9 cellular contexts compared by ENCODE assay signal in genomic region chr19:45558399-45558878, GRCh38. TPM values are rescaled to one million over a fixed set of nuclear protein-coding genes. Genes with fewer than 3 reads are reported as not detected.
DNase-seq lines count a peak whose midpoint lies in the region; ATAC-seq and TF ChIP-seq lines count a peak whose summit lies in the region.
"Had no signal": no experiment of that assay in that cellular context is flagged by ENCODE, and none has a peak within 500 bp of the region (broad histone marks: within the 10 kb centered on the region; RNA-seq: fewer than 3 reads in every experiment).

No MANE protein-coding gene starts in this region.

- peaks cover 3% of the 10 kb centered on the region for H3K4me1 Mint-ChIP-seq in neural progenitor cell

- H3K36me3 Mint-ChIP-seq in neural progenitor cell, result no peaks in the 10 kb centered on the region

- 60 to 63% methylated on average over 10 of the region's 10 CpGs for WGBS in testis, 2 donors

- peaks cover 17% of the 10 kb centered on the region for H3F3A ChIP-seq in neural progenitor cell (ENCODE audit: low read depth)

- H3K4me2 ChIP-seq in HCT116 (ENCODE audit: low read length) (no peak overlapping the region), neural progenitor cell (no peak overlapping the region)

- TF ChIP-seq POLR2A in HCT116 (IDR thresholded peaks at IDR 0.05; ENCODE audit: borderline replicate concordance, extremely low read depth, insufficient read depth, insufficient read length) (no peak), testis (IDR thresholded peaks at IDR 0.05) (no peak)

- H3K4me3 ChIP-seq in BJ (ENCODE audit: low read depth, low read length) (no peak overlapping the region), HCT116 (replicated peaks in 1 of 2; ENCODE audit: low read depth in 1 of 2, low read length in 2 of 2) (no peak overlapping the region), NT2/D1 (ENCODE audit: insufficient read length, low read depth) (no peak overlapping the region), neural progenitor cell (no peak overlapping the region), testis (no peak overlapping the region)

- ATAC-seq in HCT116 (peak; percentile 99), esophagus mucosa (peak; percentile 84), GM21360 (IDR thresholded peaks at IDR 0.05; ENCODE audit: unreplicated experiment) (no peak)

- POLR2A ChIA-PET in BJ (lab: Charles Lee), result interaction anchor here (0.6 kb wide), 1 partner anchor 23 kb away, joined by 3 read pairs; no protein-coding TSS in a partner anchor
- POLR2A ChIA-PET in HCT116 (lab: Charles Lee), result interaction anchor here (1.0 to 1.5 kb wide), 2 partner anchors 31 to 91 kb away, joined by 3 to 4 read pairs; partner anchors contain the start of gene FOSB

- no peaks in the 10 kb centered on the region for H3K27me3 Mint-ChIP-seq in neural progenitor cell (ENCODE audit: insufficient read depth, low read depth)
- H3K27me3 Mint-ChIP-seq: stimulated activated naive CD8-positive, alpha-beta T cell treated with anti-CD3 and anti-CD28 coated beads, Interleukin-15, Interleukin-2, amounts not matched to agents 100 ng/mL and 50 ng/mL, for 24 hours had no signal

- DNase-seq in BJ (ENCODE audit: low read depth) (no peak), HCT116 (ENCODE audit: low read depth, low spot score) (peak; percentile 81), NT2/D1 (ENCODE audit: low read depth, low spot score) (peak; percentile 27), neural progenitor cell (ENCODE audit: low spot score) (peak; percentile 72), testis (peak; percentile 49)
- peak; percentile 67 for DNase-seq in activated CD8-positive, alpha-beta memory T cell treated with anti-CD3 and anti-CD28 coated beads, Interleukin-2, amount 50 U/mL, for 4 hours

- TF ChIP-seq RAD21 in HCT116 (IDR thresholded peaks at IDR 0.05; ENCODE audit: low read depth), result peak; percentile 88

- CTCF ChIA-PET in BJ (lab: Yijun Ruan, JAX) (interaction anchor here (0.5 to 2.5 kb wide), 10 partner anchors 9 to 119 kb away, joined by 3 to 14 read pairs (median 6); no protein-coding TSS in a partner anchor), HCT116 (lab: Charles Lee) (interaction anchor here (0.6 to 2.2 kb wide), 26 partner anchors 9 to 130 kb away, joined by 3 to 34 read pairs (median 5); partner anchors contain the start of gene OPA3)

- H2AFZ ChIP-seq in HCT116 (ENCODE audit: low read depth, low read length, poor library complexity, severe bottlenecking) (no peak overlapping the region), neural progenitor cell (replicated peaks) (no peak overlapping the region)

- no peaks in the 10 kb centered on the region for H3K9me3 Mint-ChIP-seq in neural progenitor cell
- H3K9me3 Mint-ChIP-seq: stimulated activated naive CD8-positive, alpha-beta T cell treated with anti-CD3 and anti-CD28 coated beads, Interleukin-15, Interleukin-2, amounts not matched to agents 100 ng/mL and 50 ng/mL, for 24 hours had no signal

- H3K27ac ChIP-seq in HCT116 (ENCODE audit: low read depth, low read length) (peak overlapping the region; percentile 38; the same call in 1 of the 2 replicates), neural progenitor cell (no peak overlapping the region), testis (no peak overlapping the region)

- TF ChIP-seq CTCF in BJ (IDR thresholded peaks at IDR 0.05; ENCODE audit: insufficient read depth, low read depth, low read length), result peak; percentile 76
- peak; percentile 84 to 97 (median 84) for TF ChIP-seq CTCF in HCT116 (IDR thresholded peaks at IDR 0.05 in 2 of 3, conservative IDR thresholded peaks at IDR 0.05 in 1 of 3; ENCODE audit: borderline replicate concordance in 1 of 3, insufficient read depth in 1 of 3, low read depth in 2 of 3, low read length in 2 of 3)
- peak; percentile 82 for TF ChIP-seq CTCF in neural progenitor cell (IDR thresholded peaks at IDR 0.05)
- TF ChIP-seq CTCF in testis (IDR thresholded peaks at IDR 0.05), result peak in 1 of 3 experiments; percentile 50

- H3K9ac ChIP-seq in HCT116 (ENCODE audit: low read length), result no peak overlapping the region
- H3K9ac ChIP-seq in NT2/D1 (ENCODE audit: insufficient read length, low read depth), result no peak overlapping the region
- H3K9ac ChIP-seq in neural progenitor cell, result no peak overlapping the region

- intact Hi-C loops in HCT116 (cut with micrococcal nuclease) (loop anchor here (1.0 kb wide), 1 partner anchor 35 kb away; no protein-coding TSS in a partner anchor), testis (cut with DNase I; ENCODE audit: low total_unique reads) (no loop called here)

- no peaks in the 10 kb centered on the region for H3K9me2 ChIP-seq in HCT116 (ENCODE audit: insufficient read depth)

- H3K4me1 ChIP-seq in HCT116 (ENCODE audit: control insufficient read depth in 1 of 2, insufficient read depth in 2 of 2, low read length in 2 of 2), result peaks cover 6 to 8% of the 10 kb centered on the region in 2 experiments
- no peaks in the 10 kb centered on the region for H3K4me1 ChIP-seq in NT2/D1 (ENCODE audit: insufficient read depth, insufficient read length)
- no peaks in the 10 kb centered on the region for H3K4me1 ChIP-seq in neural progenitor cell
- peaks cover 8% of the 10 kb centered on the region for H3K4me1 ChIP-seq in testis

- H3K79me2 ChIP-seq in HCT116 (ENCODE audit: insufficient read depth, low read length) (peaks cover 10% of the 10 kb centered on the region), neural progenitor cell (ENCODE audit: low read depth) (no peaks in the 10 kb centered on the region)

- no peaks in the 10 kb centered on the region for H3K9me3 ChIP-seq in HCT116 (ENCODE audit: control insufficient read depth in 1 of 2, insufficient read depth in 1 of 2, low read depth in 1 of 2, low read length in 2 of 2)
- no peaks in the 10 kb centered on the region for H3K9me3 ChIP-seq in NT2/D1 (ENCODE audit: insufficient read depth, low read length)
- no peaks in the 10 kb centered on the region for H3K9me3 ChIP-seq in neural progenitor cell (ENCODE audit: low read depth)
- no peaks in the 10 kb centered on the region for H3K9me3 ChIP-seq in testis

- no peak overlapping the region for H3K27ac Mint-ChIP-seq in neural progenitor cell
- H3K27ac Mint-ChIP-seq: stimulated activated naive CD8-positive, alpha-beta T cell treated with anti-CD3 and anti-CD28 coated beads, Interleukin-15, Interleukin-2, amounts not matched to agents 100 ng/mL and 50 ng/mL, for 24 hours had no signal

- RAD21 ChIA-PET in HCT116 (lab: Charles Lee; ENCODE audit: low non-redundant PET in 1 of 2, low total read pairs in 2 of 2, uncharacterized antibody in 2 of 2, unreplicated experiment in 2 of 2), result interaction anchor here (0.5 to 1.0 kb wide), 7 partner anchors 13 to 88 kb away, joined by 3 to 11 read pairs (median 4); no protein-coding TSS in a partner anchor

- H4K20me1 ChIP-seq in HCT116 (ENCODE audit: insufficient read depth), result no peaks in the 10 kb centered on the region
- H4K20me1 ChIP-seq in neural progenitor cell (ENCODE audit: low read depth), result peaks cover 6% of the 10 kb centered on the region

- no peaks in the 10 kb centered on the region for H3K36me3 ChIP-seq in BJ (ENCODE audit: control insufficient read depth, insufficient read depth, low read length)
- H3K36me3 ChIP-seq in HCT116 (ENCODE audit: control insufficient read depth in 1 of 2, insufficient read depth in 2 of 2, low read length in 2 of 2), result no peaks in the 10 kb centered on the region; a peak in 1 of 4 replicates
- peaks cover 2% of the 10 kb centered on the region for H3K36me3 ChIP-seq in NT2/D1 (ENCODE audit: insufficient read depth, insufficient read length, low read length)
- H3K36me3 ChIP-seq in neural progenitor cell, result no peaks in the 10 kb centered on the region
- no peaks in the 10 kb centered on the region for H3K36me3 ChIP-seq in testis (ENCODE audit: low read depth, missing control alignments)

- H3K4me3 Mint-ChIP-seq in neural progenitor cell, result peak overlapping the region; percentile 11
- H3K4me3 Mint-ChIP-seq: stimulated activated naive CD8-positive, alpha-beta T cell treated with anti-CD3 and anti-CD28 coated beads, Interleukin-15, Interleukin-2, amounts not matched to agents 100 ng/mL and 50 ng/mL, for 24 hours had no signal

- BruUV-seq in HCT116 (replicated peaks; lab: Mats Ljungman, UMichigan), result no TSS peak

- H3K27me3 ChIP-seq in BJ (ENCODE audit: control insufficient read depth, insufficient read depth, low read length) (no peaks in the 10 kb centered on the region), HCT116 (ENCODE audit: insufficient read depth, low read length) (no peaks in the 10 kb centered on the region), NT2/D1 (ENCODE audit: insufficient read depth, insufficient read length) (no peaks in the 10 kb centered on the region), neural progenitor cell (peaks cover 7% of the 10 kb centered on the region), testis (no peaks in the 10 kb centered on the region)

TF ChIP-seq in HCT116, 20 proteins besides CTCF, POLR2A, EP300 and RAD21:
- TF ChIP-seq POLR2AphosphoS5 (IDR thresholded peaks at IDR 0.05; ENCODE audit: low read depth, low read length), result no peak
- TF ChIP-seq YY1 (IDR thresholded peaks at IDR 0.05; ENCODE audit: extremely low read depth, insufficient replicate concordance, low read depth, low read length), result peak; percentile 26

RNA-seq across cellular contexts. Expression of gene OPA3, which starts 26.2 kb away (rescaled TPM):
- polyA plus RNA-seq in BJ (2011; rRNA removed) (10.9 and 15.1 TPM in 2 replicates), testis (ENCODE audit: insufficient read depth, low read depth, low replicate concordance) (20.9 TPM)
- polyA minus RNA-seq in BJ (2011; rRNA and poly(A)+ RNA removed), result 6.6 and 12.4 TPM in 2 replicates
- total RNA-seq in HCT116 (2021; ENCODE audit: unreplicated experiment) (11.1 TPM), esophagus mucosa (10.0 TPM), neural progenitor cell (ENCODE audit: low replicate concordance) (3.7 and 11.3 TPM in 2 replicates), testis (10 to 100 TPM; 18.3 to 19.3 TPM)
- polyA plus RNA-seq in HCT116 (2012), result 9.3 and 9.9 TPM in 2 replicates

RNA-seq across cellular contexts. Expression of gene GPR4, which starts 43.6 kb away (rescaled TPM):
- polyA plus RNA-seq in BJ (2011; rRNA removed), result 0.06 and 0.12 TPM in 2 replicates
- polyA minus RNA-seq in BJ (2011; rRNA and poly(A)+ RNA removed), result not detected in 2 replicates
- 0.10 TPM for total RNA-seq in HCT116 (2021; ENCODE audit: unreplicated experiment)
- polyA plus RNA-seq in HCT116 (2012), result 0.04 and 0.13 TPM in 2 replicates
- total RNA-seq in esophagus mucosa, result 0.56 TPM
- total RNA-seq in neural progenitor cell (ENCODE audit: low replicate concordance), result not detected in 2 replicates
- total RNA-seq in testis, result 1 to 10 TPM in 1 of 2 donors, under 1 TPM in 1; 0.81 to 1.9 TPM
- polyA plus RNA-seq in testis (ENCODE audit: insufficient read depth, low read depth, low replicate concordance), result 3.2 TPM

RNA-seq across cellular contexts. Expression of gene VASP, which starts 51.2 kb away (rescaled TPM):
- polyA plus RNA-seq in BJ (2011; rRNA removed), result 110 and 117 TPM in 2 replicates
- polyA minus RNA-seq in BJ (2011; rRNA and poly(A)+ RNA removed), result 119 and 157 TPM in 2 replicates
- 152 TPM for total RNA-seq in HCT116 (2021; ENCODE audit: unreplicated experiment)
- polyA plus RNA-seq in HCT116 (2012), result 85.6 and 99.7 TPM in 2 replicates
- total RNA-seq in esophagus mucosa, result 48.8 TPM
- total RNA-seq in neural progenitor cell (ENCODE audit: low replicate concordance), result 32.6 and 62.2 TPM in 2 replicates
- total RNA-seq in testis, result 10 to 100 TPM; 52.7 to 57.9 TPM
- polyA plus RNA-seq in testis (ENCODE audit: insufficient read depth, low read depth, low replicate concordance), result 37.7 TPM
